In the genomic region with DNA sequence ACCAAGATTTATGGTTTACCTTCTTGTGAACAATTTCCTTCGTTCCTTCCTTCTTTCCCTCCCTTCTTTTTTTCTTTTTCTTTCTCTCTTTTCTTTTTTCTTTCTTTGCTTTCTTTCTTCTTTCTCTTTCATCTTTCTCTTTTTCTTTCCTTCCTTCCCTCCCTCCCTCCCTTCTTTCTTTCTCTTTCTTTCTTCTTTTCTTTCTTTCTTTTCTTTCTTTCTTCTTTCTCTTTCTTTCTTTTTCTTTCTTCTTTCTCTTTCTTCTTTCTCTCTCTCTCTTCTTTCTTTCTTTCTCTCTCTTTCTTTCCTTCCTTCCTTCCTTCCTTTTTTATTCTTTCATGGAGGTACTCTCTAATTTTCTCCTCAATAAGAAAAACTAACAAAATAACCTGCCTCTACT, we compare ENCODE assay signal across 32 cellular contexts.
"Had no signal": no experiment of that assay in that cellular context is flagged by ENCODE, and none has a peak within 500 bp of the region (broad histone marks: within the 10 kb centered on the region; RNA-seq: fewer than 3 reads in every experiment).

No MANE protein-coding gene starts in this region.

- H3K27ac Mint-ChIP-seq: activated B cell treated with CpG ODN at 0.5 μM for 24 hours; activated naive CD4-positive, alpha-beta T cell treated with anti-CD3 and anti-CD28 coated beads, Interleukin-2, amount 10 ng/mL, durations not matched to agents 7 days and 5 days; activated naive CD8-positive, alpha-beta T cell treated with anti-CD3 and anti-CD28 coated beads for 36 hours; activated naive CD8-positive, alpha-beta T cell treated with anti-CD3 and anti-CD28 coated beads, Interleukin-2, amount 50 U/mL, for 24 hours; effector memory CD8-positive, alpha-beta T cell; T-cell; T-helper 1 cell treated with Interleukin-12 subunit alpha and Interleukin-12 subunit beta and Interleukin-4 antibody, amounts not matched to agents 30 μg/mL and 1 μg/mL, for 36 hours had no signal

- H3K27me3 ChIP-seq: adrenal gland, body of pancreas, esophagus muscularis mucosa, foreskin keratinocyte, gastrocnemius medialis, heart left ventricle had no signal

- H3K36me3 Mint-ChIP-seq: activated naive CD4-positive, alpha-beta T cell treated with anti-CD3 and anti-CD28 coated beads, Interleukin-2, amount 10 ng/mL, durations not matched to agents 7 days and 5 days; activated naive CD8-positive, alpha-beta T cell treated with anti-CD3 and anti-CD28 coated beads for 36 hours; T-cell had no signal

- H3K4me3 Mint-ChIP-seq: activated B cell treated with CpG ODN at 0.5 μM for 24 hours; activated naive CD4-positive, alpha-beta T cell treated with anti-CD3 and anti-CD28 coated beads, Interleukin-2, amount 10 ng/mL, durations not matched to agents 7 days and 5 days; activated naive CD8-positive, alpha-beta T cell treated with anti-CD3 and anti-CD28 coated beads for 36 hours; activated naive CD8-positive, alpha-beta T cell treated with anti-CD3 and anti-CD28 coated beads, Interleukin-2, amount 50 U/mL, for 24 hours; effector memory CD8-positive, alpha-beta T cell; T-cell; T-helper 1 cell treated with Interleukin-12 subunit alpha and Interleukin-12 subunit beta and Interleukin-4 antibody, amounts not matched to agents 30 μg/mL and 1 μg/mL, for 36 hours had no signal

- H3K27ac ChIP-seq: adrenal gland, body of pancreas, esophagus muscularis mucosa, foreskin keratinocyte, gastrocnemius medialis, heart left ventricle, WERI-Rb-1 had no signal

- H3K36me3 ChIP-seq: adrenal gland, esophagus muscularis mucosa, gastrocnemius medialis, heart left ventricle, WERI-Rb-1 had no signal

- H3K27me3 Mint-ChIP-seq: activated B cell treated with CpG ODN at 0.5 μM for 24 hours; activated naive CD8-positive, alpha-beta T cell treated with anti-CD3 and anti-CD28 coated beads for 36 hours had no signal

- H3K4me3 ChIP-seq: adrenal gland, body of pancreas, esophagus muscularis mucosa, gastrocnemius medialis, heart left ventricle had no signal

- ATAC-seq: activated CD4-positive, CD25-positive, alpha-beta regulatory T cell treated with anti-CD3 and anti-CD28 coated beads, Interleukin-2, amount 50 U/mL, for 24 hours; activated naive CD8-positive, alpha-beta T cell treated with anti-CD3 and anti-CD28 coated beads, Interleukin-2, amount 50 U/mL, for 24 hours; effector memory CD8-positive, alpha-beta T cell; foreskin keratinocyte; gastrocnemius medialis; T-cell had no signal

- H3K4me1 Mint-ChIP-seq: activated B cell treated with CpG ODN at 0.5 μM for 24 hours; activated naive CD4-positive, alpha-beta T cell treated with anti-CD3 and anti-CD28 coated beads, Interleukin-2, amount 10 ng/mL, durations not matched to agents 7 days and 5 days; activated naive CD8-positive, alpha-beta T cell treated with anti-CD3 and anti-CD28 coated beads for 36 hours; T-cell had no signal

- H3K4me1 ChIP-seq: adrenal gland, body of pancreas, esophagus muscularis mucosa, gastrocnemius medialis, heart left ventricle had no signal

- H3K9me3 ChIP-seq: adrenal gland, body of pancreas, esophagus muscularis mucosa, gastrocnemius medialis, heart left ventricle had no signal

- DNase-seq: activated B cell treated with CpG ODN at 0.5 μM for 24 hours; activated CD4-positive, alpha-beta T cell treated with anti-CD3 and anti-CD28 coated beads for 48 hours; activated CD4-positive, alpha-beta T cell treated with anti-CD3 and anti-CD28 coated beads, Interleukin-2, amount 50 U/mL, for 1 hour; activated CD4-positive, alpha-beta T cell treated with anti-CD3 and anti-CD28 coated beads, Interleukin-2, amount 50 U/mL, for 48 hours; activated CD8-positive, alpha-beta memory T cell treated with anti-CD3 and anti-CD28 coated beads for 24 hours; activated gamma-delta T cell; activated naive CD4-positive, alpha-beta T cell; activated naive CD4-positive, alpha-beta T cell treated with anti-CD3 and anti-CD28 coated beads, Interleukin-2, amount 10 ng/mL, durations not matched to agents 7 days and 5 days; activated naive CD8-positive, alpha-beta T cell treated with anti-CD3 and anti-CD28 coated beads for 36 hours; activated naive CD8-positive, alpha-beta T cell treated with anti-CD3 and anti-CD28 coated beads, Interleukin-2, amount 50 U/mL, for 24 hours; activated T-cell treated with anti-CD3 and anti-CD28 coated beads, Interleukin-2, amount 50 U/mL, for 1 hour; activated T-cell treated with anti-CD3 and anti-CD28 coated beads, Interleukin-2, amount 50 U/mL, for 48 hours; adrenal gland; amygdala; aorta; body of pancreas; caudate nucleus; cortex of kidney; dermis blood vessel endothelial cell; effector CD4-positive, alpha-beta T cell; effector memory CD8-positive, alpha-beta T cell; erythroblast; foreskin keratinocyte; gastrocnemius medialis; glutamatergic neuron; heart left ventricle; T-cell; T1000; WERI-Rb-1 had no signal

- H3K9me3 Mint-ChIP-seq: activated B cell treated with CpG ODN at 0.5 μM for 24 hours; activated naive CD4-positive, alpha-beta T cell treated with anti-CD3 and anti-CD28 coated beads, Interleukin-2, amount 10 ng/mL, durations not matched to agents 7 days and 5 days; activated naive CD8-positive, alpha-beta T cell treated with anti-CD3 and anti-CD28 coated beads for 36 hours; activated naive CD8-positive, alpha-beta T cell treated with anti-CD3 and anti-CD28 coated beads, Interleukin-2, amount 50 U/mL, for 24 hours; effector memory CD8-positive, alpha-beta T cell; T-cell; T-helper 1 cell treated with Interleukin-12 subunit alpha and Interleukin-12 subunit beta and Interleukin-4 antibody, amounts not matched to agents 30 μg/mL and 1 μg/mL, for 36 hours had no signal
